ENCODE assay signal across 8 cellular contexts in the genomic region with DNA sequence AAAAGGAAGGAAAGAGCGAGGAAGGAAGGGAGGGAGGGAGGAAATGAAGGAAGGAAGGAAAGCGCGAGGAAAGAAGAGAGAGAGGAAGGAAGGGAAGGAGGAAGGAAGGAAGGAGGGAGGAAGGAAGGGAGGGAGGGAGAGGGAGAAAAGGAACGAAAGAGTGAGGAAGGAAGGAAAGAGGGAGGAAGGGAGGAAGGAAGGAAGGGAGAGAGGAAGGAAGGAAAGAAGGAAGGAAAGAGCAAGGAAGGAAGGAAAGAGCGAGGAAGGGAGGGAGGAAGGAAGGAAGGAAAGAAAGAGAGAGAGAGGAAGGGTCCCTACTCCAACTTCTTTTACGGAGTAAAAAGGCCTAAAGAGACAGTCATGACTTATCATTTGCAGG. TPM values are rescaled to one million over a fixed set of nuclear protein-coding genes. Genes with fewer than 3 reads are reported as not detected.
A peak's percentile ranks its signal among the peaks of the same experiment; 100 is the strongest.
DNase-seq lines count a peak whose midpoint lies in the region; ATAC-seq and TF ChIP-seq lines count a peak whose summit lies in the region.

No MANE protein-coding gene starts in this region.

- H3K4me1 ChIP-seq in mammary epithelial cell (ENCODE audit: insufficient read depth, low read length) (peaks cover 12% of the 10 kb centered on the region), mesenchymal stem cell (ENCODE audit: control insufficient read depth, insufficient read depth, low read depth, low read length) (peaks cover 7% of the 10 kb centered on the region), tibial nerve (peaks cover 0 to 37% (median 5%) of the 10 kb centered on the region in 4 donors)

- H3K23ac ChIP-seq in mesenchymal stem cell (ENCODE audit: low read length in 2 of 2) = no peak overlapping the region

- intact Hi-C loops in mammary epithelial cell (cut with micrococcal nuclease) = loop anchor here (1.0 to 5.0 kb wide), 5 partner anchors 13 to 361 kb away; no protein-coding TSS in a partner anchor

- no peak overlapping the region for H2BK15ac ChIP-seq in mesenchymal stem cell (ENCODE audit: low read depth, poor library complexity, severe bottlenecking)

- H2AK5ac ChIP-seq in mesenchymal stem cell (ENCODE audit: low read length, severe bottlenecking) = no peak overlapping the region

- in situ Hi-C loops in mammary epithelial cell (cut with MboI; ENCODE audit: low sequenced_read_pairs in 2 of 2) = no loop called here

- no peak overlapping the region for H3K18ac ChIP-seq in mesenchymal stem cell (ENCODE audit: low read depth in 1 of 2, low read length in 2 of 2)

- no peak overlapping the region for H3K4ac ChIP-seq in mesenchymal stem cell (ENCODE audit: low read depth in 1 of 2, low read length in 2 of 2)

- ATAC-seq in activated CD8-positive, alpha-beta memory T cell treated with anti-CD3 and anti-CD28 coated beads, Interleukin-2, amount 10 ng/mL, durations not matched to agents 7 days and 5 days = no peak
- ATAC-seq in GM18861 (IDR thresholded peaks at IDR 0.05; ENCODE audit: unreplicated experiment) (no peak), HG02884 (IDR thresholded peaks at IDR 0.05; ENCODE audit: unreplicated experiment) (no peak)

- H3K27ac Mint-ChIP-seq in activated CD8-positive, alpha-beta memory T cell treated with anti-CD3 and anti-CD28 coated beads, Interleukin-2, amount 10 ng/mL, durations not matched to agents 7 days and 5 days = no peak overlapping the region

- H3K4me3 ChIP-seq in mammary epithelial cell (replicated peaks in 1 of 3; ENCODE audit: insufficient read depth in 1 of 3, low read depth in 2 of 3, low read length in 3 of 3) (peak overlapping the region in 2 of 3 experiments; percentile 61 to 73), mesenchymal stem cell (ENCODE audit: insufficient read depth in 1 of 2, low read depth in 1 of 2, low read length in 2 of 2) (peak overlapping the region in 1 of 2 experiments; percentile 87), tibial nerve (peak overlapping the region in 3 of 4 donors; percentile 46 to 57 (median 56))

- no TSS peak for BruUV-seq in mammary epithelial cell (replicated peaks; lab: Mats Ljungman, UMichigan)

- H4K20me1 ChIP-seq in mammary epithelial cell (ENCODE audit: insufficient read depth, low read length) = no peaks in the 10 kb centered on the region

- H3K4me2 ChIP-seq in mammary epithelial cell (ENCODE audit: insufficient read depth, low read depth, low read length) = peak overlapping the region; percentile 99
- H3K4me2 ChIP-seq in mesenchymal stem cell (ENCODE audit: low read length, poor library complexity, severe bottlenecking) = peak overlapping the region; percentile 93

- H3K36me3 Mint-ChIP-seq in activated CD8-positive, alpha-beta memory T cell treated with anti-CD3 and anti-CD28 coated beads, Interleukin-2, amount 10 ng/mL, durations not matched to agents 7 days and 5 days = peaks cover 11% of the 10 kb centered on the region

- peaks cover 17% of the 10 kb centered on the region for H3K4me1 Mint-ChIP-seq in activated CD8-positive, alpha-beta memory T cell treated with anti-CD3 and anti-CD28 coated beads, Interleukin-2, amount 10 ng/mL, durations not matched to agents 7 days and 5 days

- no peak overlapping the region for H2BK120ac ChIP-seq in mesenchymal stem cell (ENCODE audit: low read depth, low read length)

- H2AFZ ChIP-seq in mammary epithelial cell (ENCODE audit: low read depth, low read length) (peak overlapping the region; percentile 91), mesenchymal stem cell (ENCODE audit: low read depth, low read length) (no peak overlapping the region)

- no peak for TF ChIP-seq EP300 in tibial nerve (IDR thresholded peaks at IDR 0.05)

- H3K27me3 Mint-ChIP-seq in activated CD8-positive, alpha-beta memory T cell treated with anti-CD3 and anti-CD28 coated beads, Interleukin-2, amount 10 ng/mL, durations not matched to agents 7 days and 5 days = peaks cover 71% of the 10 kb centered on the region

- dilution Hi-C loops in mammary epithelial cell (cut with HindIII; ENCODE audit: low sequenced_read_pairs) = loop anchor here (5.0 kb wide), 1 partner anchor 34 kb away; no protein-coding TSS in a partner anchor

- H3K27me3 ChIP-seq in mammary epithelial cell (ENCODE audit: insufficient read depth, low read length) (no peaks in the 10 kb centered on the region), mesenchymal stem cell (ENCODE audit: control insufficient read depth in 1 of 2, insufficient read depth in 1 of 2, low read length in 2 of 2) (peaks cover 0 to 3% of the 10 kb centered on the region in 2 experiments), tibial nerve (no peaks in the 10 kb centered on the region)

- 71% methylated on average over 4 of the region's 6 CpGs for WGBS in mammary epithelial cell (ENCODE audit: low coverage, missing lambda C conversion rate)
- 70% methylated on average over 6 of the region's 6 CpGs for WGBS in mesenchymal stem cell
- 63 to 75% methylated on average over 6 of the region's 6 CpGs for WGBS in tibial nerve, 2 donors

- H3K14ac ChIP-seq in mesenchymal stem cell (ENCODE audit: low read length in 2 of 2) = peak overlapping the region in 1 of 2 experiments; percentile 93

- H3K9me3 Mint-ChIP-seq in activated CD8-positive, alpha-beta memory T cell treated with anti-CD3 and anti-CD28 coated beads, Interleukin-2, amount 10 ng/mL, durations not matched to agents 7 days and 5 days (ENCODE audit: low read depth) = no peaks in the 10 kb centered on the region

- H4K91ac ChIP-seq in mesenchymal stem cell (ENCODE audit: low read length) = peak overlapping the region; percentile 29

- H2BK5ac ChIP-seq in mesenchymal stem cell (ENCODE audit: low read depth, low read length, poor library complexity, severe bottlenecking) = no peak overlapping the region

- TF ChIP-seq CTCF in mammary epithelial cell (conservative IDR thresholded peaks at IDR 0.05 in 1 of 2, IDR thresholded peaks at IDR 0.05 in 1 of 2; ENCODE audit: extremely low read depth in 1 of 2, insufficient read depth in 1 of 2, low read depth in 1 of 2, low read length in 2 of 2) = no peak
- TF ChIP-seq CTCF in tibial nerve (IDR thresholded peaks at IDR 0.05) = no peak

- TF ChIP-seq POLR2A in tibial nerve (IDR thresholded peaks at IDR 0.05) = no peak

- peak overlapping the region in 1 of 2 experiments; percentile 27 for H2BK12ac ChIP-seq in mesenchymal stem cell (ENCODE audit: low read length in 2 of 2)

- CTCF ChIA-PET in activated CD8-positive, alpha-beta memory T cell treated with anti-CD3 and anti-CD28 coated beads, Interleukin-2, amount 10 ng/mL, durations not matched to agents 7 days and 5 days (lab: Charles Lee) = no interaction called here
- CTCF ChIA-PET in mammary epithelial cell (lab: Charles Lee; ENCODE audit: low non-redundant PET) = no interaction called here

- H3K27ac ChIP-seq in mammary epithelial cell (ENCODE audit: insufficient read depth, low read depth, low read length) (peak overlapping the region; percentile 66), mesenchymal stem cell (ENCODE audit: low read length, poor library complexity, severe bottlenecking) (peak overlapping the region; percentile 84), tibial nerve (peak overlapping the region; percentile 75 to 89 (median 81))

- H4K8ac ChIP-seq in mesenchymal stem cell (ENCODE audit: low read length) = no peak overlapping the region

- H3K79me2 ChIP-seq in mammary epithelial cell (ENCODE audit: insufficient read depth, low read length) = peaks cover 27% of the 10 kb centered on the region

- H3K4me3 Mint-ChIP-seq in activated CD8-positive, alpha-beta memory T cell treated with anti-CD3 and anti-CD28 coated beads, Interleukin-2, amount 10 ng/mL, durations not matched to agents 7 days and 5 days = peak overlapping the region; percentile 63

- peaks cover 14% of the 10 kb centered on the region for H3K79me1 ChIP-seq in mesenchymal stem cell (replicated peaks; ENCODE audit: low read length, poor library complexity, severe bottlenecking)

- DNase-seq in activated CD8-positive, alpha-beta memory T cell treated with anti-CD3 and anti-CD28 coated beads, Interleukin-2, amount 10 ng/mL, durations not matched to agents 7 days and 5 days = no peak
- no peak for DNase-seq in activated CD8-positive, alpha-beta memory T cell treated with anti-CD3 and anti-CD28 coated beads, Interleukin-2, amount 50 U/mL, for 48 hours
- no peak for DNase-seq in mammary epithelial cell
- no peak for DNase-seq in mesenchymal stem cell
- DNase-seq in tibial nerve (ENCODE audit: low spot score in 2 of 2) = no peak
- DNase-seq in hippocampal formation (lab: John Stamatoyannopoulos, UW) = no peak

- H3K9ac ChIP-seq in mammary epithelial cell (ENCODE audit: insufficient read depth, low read length) = no peak overlapping the region
- peak overlapping the region; percentile 91 for H3K9ac ChIP-seq in mesenchymal stem cell (ENCODE audit: low read length)

- H3K36me3 ChIP-seq in mammary epithelial cell (ENCODE audit: insufficient read depth, low read length) = no peaks in the 10 kb centered on the region
- no peaks in the 10 kb centered on the region for H3K36me3 ChIP-seq in mesenchymal stem cell (ENCODE audit: control insufficient read depth in 1 of 2, insufficient read depth in 2 of 2, low read depth in 1 of 2, low read length in 2 of 2)
- H3K36me3 ChIP-seq in tibial nerve = no peaks in the 10 kb centered on the region

- H3K9me3 ChIP-seq in mammary epithelial cell (replicated peaks; ENCODE audit: insufficient read depth, low read length) (peaks cover 2% of the 10 kb centered on the region), mesenchymal stem cell (ENCODE audit: control insufficient read depth, low read length) (no peaks in the 10 kb centered on the region), tibial nerve (no peaks in the 10 kb centered on the region)

RNA-seq across cellular contexts. Expression of a gene that starts 17.5 kb away (rescaled TPM):
- not detected for total RNA-seq in activated CD8-positive, alpha-beta memory T cell treated with anti-CD3 and anti-CD28 coated beads, Interleukin-2, amount 10 ng/mL, durations not matched to agents 7 days and 5 days
- total RNA-seq in mammary epithelial cell (10 to 100 TPM; 19.5 to 65.2 TPM), tibial nerve (10 to 100 TPM; 25.7 to 55.9 (median 42.5) TPM)
- polyA plus RNA-seq in mammary epithelial cell = 11.0 TPM
- 31.4 TPM for polyA minus RNA-seq in mammary epithelial cell
- 18.0 TPM for polyA plus RNA-seq in mesenchymal stem cell (2013, experiment 1 of 2)
- 18.0 TPM for polyA plus RNA-seq in mesenchymal stem cell (2013, experiment 2 of 2)

Comparison
In these comparisons a context has a peak if more than half of its experiments do, and no peak if none do; other contexts are left out.
1. RNA of a gene that starts 17.5 kb away (total RNA-seq): 19.5 to 65.2 TPM in mammary epithelial cell and 25.7 to 55.9 TPM in tibial nerve; not detected in activated CD8-positive, alpha-beta memory T cell treated with anti-CD3 and anti-CD28 coated beads, Interleukin-2, amount 10 ng/mL, durations not matched to agents 7 days and 5 days; every median in the first group is over 10 times any median in the second.
2. Peak in every context shown above with its lines, with median percentiles within 50 percentile points of each other: H3K27ac ChIP-seq.